In genomic region chr2:47235127-47235526, GRCh38 we compare ENCODE assay signal across 18 cellular contexts.
"Had no signal": no experiment of that assay in that cellular context is flagged by ENCODE, and none has a peak within 500 bp of the region (broad histone marks: within the 10 kb centered on the region; RNA-seq: fewer than 3 reads in every experiment).

No MANE protein-coding gene starts in this region.

- H3K27ac ChIP-seq: RWPE1, SJCRH30 had no signal

- DNase-seq: Karpas-422, KG1, MM.1S, NCI-H1092 treated with DMSO at 0.1 percent for 48 hours, NCI-H1436, NCI-H187, NCI-H2029, NCI-H2081 treated with DMSO at 0.1 percent for 48 hours, NCI-H2171 treated with DMSO at 0.1 percent for 48 hours, NCI-H345, NCI-H446 treated with DMSO at 0.1 percent for 48 hours, NCI-H510A treated with DMSO at 0.1 percent for 48 hours, NCI-H526, NCI-H748 treated with DMSO at 0.1 percent for 48 hours, SHP77, SJCRH30 had no signal

- H3K9me3 ChIP-seq: SJCRH30 had no signal

- ATAC-seq: SK-N-SH treated with all-trans-retinoic acid at 6 μM for 48 hours had no signal

- H3K27me3 ChIP-seq: SJCRH30 had no signal

- H3K4me3 ChIP-seq: SJCRH30 had no signal

- H3K36me3 ChIP-seq: SJCRH30 had no signal
